Comparison of ENCODE assay signal across 9 cellular contexts in genomic region chr12:121538699-121539061, GRCh38. TPM values are rescaled to one million over a fixed set of nuclear protein-coding genes. Genes with fewer than 3 reads are reported as not detected.
DNase-seq lines count a peak whose midpoint lies in the region; ATAC-seq, FAIRE-seq and TF ChIP-seq lines count a peak whose summit lies in the region.
"Had no signal": no experiment of that assay in that cellular context is flagged by ENCODE, and none has a peak within 500 bp of the region (broad histone marks: within the 10 kb centered on the region; RNA-seq: fewer than 3 reads in every experiment).

No MANE protein-coding gene starts in this region.

- H3K27me3 Mint-ChIP-seq in astrocyte (ENCODE audit: low read depth, unreplicated experiment) (peaks cover 9% of the 10 kb centered on the region), natural killer cell (ENCODE audit: low read depth in 2 of 2) (no peaks in the 10 kb centered on the region)

- peaks cover 6% of the 10 kb centered on the region for H3K4me1 Mint-ChIP-seq in astrocyte (ENCODE audit: low read depth, unreplicated experiment)
- peaks cover 32 to 48% of the 10 kb centered on the region in 2 donors for H3K4me1 Mint-ChIP-seq in natural killer cell

- H3K27ac Mint-ChIP-seq in astrocyte (ENCODE audit: unreplicated experiment) (peak overlapping the region; percentile 47), natural killer cell (peak overlapping the region; percentile 85 to 93)

- H2AFZ ChIP-seq in KMS-11 (ENCODE audit: low read depth) (peak overlapping the region; percentile 44; the same call in 1 of the 2 replicates), astrocyte (ENCODE audit: low read depth, low read length) (no peak overlapping the region)

- no peak for TF ChIP-seq POLR2A in tibial nerve (IDR thresholded peaks at IDR 0.05)

- peak; percentile 67 for DNase-seq in ELF-1 (ENCODE audit: low read depth, low spot score)
- peak; percentile 7 for DNase-seq in astrocyte (ENCODE audit: low read depth)
- DNase-seq in natural killer cell = no peak
- DNase-seq in COR-L47 (lab: John Stamatoyannopoulos, UW) = no peak
- no peak for DNase-seq in tibial nerve (ENCODE audit: low spot score in 2 of 2)
- DNase-seq in D341Med (ENCODE audit: low spot score) = no peak
- DNase-seq: amygdala had no signal

- no peaks in the 10 kb centered on the region for H3K36me3 ChIP-seq in KMS-11 (ENCODE audit: insufficient read depth)
- H3K36me3 ChIP-seq in astrocyte (ENCODE audit: insufficient read depth, low read length) = no peaks in the 10 kb centered on the region
- H3K36me3 ChIP-seq in tibial nerve = peaks cover 0 to 3% (median 0%) of the 10 kb centered on the region in 3 donors

- intact Hi-C loops in natural killer cell (cut with micrococcal nuclease) = loop anchor here (5.0 kb wide), 2 partner anchors 36 to 54 kb away; no protein-coding TSS in a partner anchor

- H3K4me3 ChIP-seq in KMS-11 (IDR thresholded peaks at IDR 0.05; ENCODE audit: insufficient read depth, low read depth, low read length) (no peak overlapping the region), astrocyte (ENCODE audit: insufficient read depth, low read depth, low read length) (no peak overlapping the region), tibial nerve (no peak overlapping the region)

- H3K9me3 Mint-ChIP-seq in astrocyte (ENCODE audit: unreplicated experiment) = no peaks in the 10 kb centered on the region
- H3K9me3 Mint-ChIP-seq in natural killer cell = no peaks in the 10 kb centered on the region

- TF ChIP-seq EP300 in tibial nerve (IDR thresholded peaks at IDR 0.05) = no peak

- H3K9me3 ChIP-seq in astrocyte (ENCODE audit: insufficient read depth, low read depth, low read length) = no peaks in the 10 kb centered on the region
- no peaks in the 10 kb centered on the region for H3K9me3 ChIP-seq in tibial nerve

- TF ChIP-seq CTCF in KMS-11 (conservative IDR thresholded peaks at IDR 0.05; ENCODE audit: low read depth, low read length) (no peak), astrocyte (IDR thresholded peaks at IDR 0.05; ENCODE audit: insufficient read depth, low read depth, low read length) (no peak), natural killer cell (IDR thresholded peaks at IDR 0.05) (no peak), tibial nerve (IDR thresholded peaks at IDR 0.05) (no peak)

- H3K9ac ChIP-seq in KMS-11 (peak overlapping the region; percentile 75; the same call in 1 of the 2 replicates), astrocyte (ENCODE audit: low read length) (no peak overlapping the region)

- H3K4me1 ChIP-seq in KMS-11 (ENCODE audit: low read depth, poor library complexity, severe bottlenecking) = peaks cover 23% of the 10 kb centered on the region
- H3K4me1 ChIP-seq in astrocyte (ENCODE audit: insufficient read depth, low read length) = peaks cover 26% of the 10 kb centered on the region
- H3K4me1 ChIP-seq in tibial nerve = peaks cover 0 to 40% (median 16%) of the 10 kb centered on the region in 4 donors

- no peak for ATAC-seq in natural killer cell
- no peak for ATAC-seq in HG02678 (IDR thresholded peaks at IDR 0.05; ENCODE audit: unreplicated experiment)

- peak overlapping the region; percentile 79 for H3K4me3 Mint-ChIP-seq in astrocyte (ENCODE audit: unreplicated experiment)
- peak overlapping the region; percentile 86 for H3K4me3 Mint-ChIP-seq in natural killer cell

- H3K4me2 ChIP-seq in KMS-11 (peak overlapping the region; percentile 93), astrocyte (ENCODE audit: low read length) (peak overlapping the region; percentile 85)

- H4K20me1 ChIP-seq in KMS-11 (ENCODE audit: insufficient read depth) = no peaks in the 10 kb centered on the region
- H4K20me1 ChIP-seq in astrocyte (ENCODE audit: insufficient read depth, low read length) = peaks cover 22% of the 10 kb centered on the region

- no peaks in the 10 kb centered on the region for H3K27me3 ChIP-seq in KMS-11 (ENCODE audit: insufficient read depth, low read depth)
- no peaks in the 10 kb centered on the region for H3K27me3 ChIP-seq in astrocyte (ENCODE audit: insufficient read depth, low read length)
- H3K27me3 ChIP-seq in tibial nerve = no peaks in the 10 kb centered on the region

- WGBS in tibial nerve, 2 donors = 71 to 76% methylated on average over 5 of the region's 5 CpGs

- H3K36me3 Mint-ChIP-seq in astrocyte (ENCODE audit: low read depth, unreplicated experiment) (peaks cover 7% of the 10 kb centered on the region), natural killer cell (no peaks in the 10 kb centered on the region)

- H3K27ac ChIP-seq in KMS-11 = peak overlapping the region; percentile 83
- H3K27ac ChIP-seq in astrocyte (ENCODE audit: low read depth, low read length) = no peak overlapping the region
- H3K27ac ChIP-seq in tibial nerve = no peak overlapping the region

- no peak for FAIRE-seq in astrocyte (lab: Jason Lieb, UNC)

- H3K79me2 ChIP-seq in KMS-11 (ENCODE audit: insufficient read depth, low read depth) = no peaks in the 10 kb centered on the region
- no peaks in the 10 kb centered on the region for H3K79me2 ChIP-seq in astrocyte (ENCODE audit: insufficient read depth, low read length)

RNA-seq across cellular contexts. Expression of gene KDM2B, which starts 42.1 kb away (rescaled TPM):
- total RNA-seq in astrocyte = 21.3 and 23.4 TPM in 2 replicates
- 100 to 1,000 TPM in 1 of 3 donors, 10 to 100 TPM in 2; 97.3 to 106 (median 98.1) TPM for total RNA-seq in natural killer cell
- total RNA-seq in tibial nerve = 10 to 100 TPM; 15.5 to 32.2 (median 20.8) TPM

Comparison
In these comparisons a context has a peak if more than half of its experiments do, and no peak if none do; other contexts are left out.
1. DNase-seq: peak in ELF-1 (single experiment) and astrocyte (single experiment); none in natural killer cell (single experiment), COR-L47 (single experiment), tibial nerve (0 of 2) and D341Med (single experiment).